10 cellular contexts compared by ENCODE assay signal in the genomic region with DNA sequence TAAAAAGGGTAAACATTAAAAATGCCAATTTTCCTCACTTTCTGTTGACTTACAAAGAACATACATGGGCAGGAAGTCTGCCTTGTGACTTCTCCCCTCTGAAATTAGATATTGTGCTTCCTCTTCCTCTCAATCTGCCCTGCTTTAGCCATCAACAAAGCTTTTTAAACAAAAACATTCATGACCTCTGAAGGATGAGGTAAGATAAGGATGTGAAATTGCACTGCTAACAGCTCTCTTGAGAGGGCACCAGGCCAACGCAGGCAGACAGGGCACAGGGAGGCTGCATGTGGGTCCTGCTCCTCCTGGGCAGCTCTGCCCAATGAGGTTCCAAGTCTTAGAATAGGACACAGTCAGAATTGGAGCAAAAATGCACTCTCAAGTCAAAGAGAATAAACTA.
DNase-seq lines count a peak whose midpoint lies in the region; ATAC-seq, FAIRE-seq and TF ChIP-seq lines count a peak whose summit lies in the region.
"Had no signal": no experiment of that assay in that cellular context is flagged by ENCODE, and none has a peak within 500 bp of the region (broad histone marks: within the 10 kb centered on the region; RNA-seq: fewer than 3 reads in every experiment).

No MANE protein-coding gene starts in this region.

- peak; percentile 47 for TF ChIP-seq CTCF in OCI-LY7 (conservative IDR thresholded peaks at IDR 0.05; ENCODE audit: low read length)
- TF ChIP-seq CTCF in glutamatergic neuron (IDR thresholded peaks at IDR 0.05; ENCODE audit: partially characterized antibody, unreplicated experiment) = no peak
- TF ChIP-seq CTCF in D721Med (IDR thresholded peaks at IDR 0.05; ENCODE audit: insufficient read depth, missing control alignments) = no peak

- H3K79me2 ChIP-seq in OCI-LY7 (ENCODE audit: insufficient read depth, low read depth, low read length) = no peaks in the 10 kb centered on the region

- H3K9me2 ChIP-seq in OCI-LY7 (ENCODE audit: insufficient read depth, low read length) = no peaks in the 10 kb centered on the region

- H4K20me1 ChIP-seq in OCI-LY7 (ENCODE audit: insufficient read depth, low read length) = no peaks in the 10 kb centered on the region

- no peaks in the 10 kb centered on the region for H3K9me3 ChIP-seq in OCI-LY7 (ENCODE audit: low read length)

- peaks cover 22% of the 10 kb centered on the region for H3K4me1 ChIP-seq in OCI-LY7 (ENCODE audit: insufficient read depth, low read length, poor library complexity, severe bottlenecking)

- H3K4me1 Mint-ChIP-seq in dendritic cell treated with granulocyte-macrophage colony-stimulating factor and Interleukin-4, amounts not matched to agents 40 ng/mL and 50 ng/mL, for 4 days (ENCODE audit: low read depth) = peaks cover 12% of the 10 kb centered on the region
- peaks cover 0 to 2% of the 10 kb centered on the region in 2 donors for H3K4me1 Mint-ChIP-seq in natural killer cell treated with Interleukin-12 subunit alpha and Interleukin-12 subunit beta and Interleukin-15 and Interleukin-18, amount 100 ng/mL, for 72 hours (ENCODE audit: low read depth in 2 of 2)
- no peaks in the 10 kb centered on the region for H3K4me1 Mint-ChIP-seq in glutamatergic neuron (ENCODE audit: low read depth, unreplicated experiment)
- H3K4me1 Mint-ChIP-seq: nephron had no signal

- H2AFZ ChIP-seq in OCI-LY7 (ENCODE audit: low read length) = peak overlapping the region; percentile 9; the same call in 1 of the 2 replicates

- peak overlapping the region; percentile 59 for H3K4me2 ChIP-seq in OCI-LY7 (ENCODE audit: low read length)

- FAIRE-seq in D721Med (lab: Jason Lieb, UNC) = no peak
- FAIRE-seq: TTC549 had no signal

- no peak overlapping the region for H3K4me3 Mint-ChIP-seq in dendritic cell treated with granulocyte-macrophage colony-stimulating factor and Interleukin-4, amounts not matched to agents 40 ng/mL and 50 ng/mL, for 4 days
- no peak overlapping the region for H3K4me3 Mint-ChIP-seq in natural killer cell treated with Interleukin-12 subunit alpha and Interleukin-12 subunit beta and Interleukin-15 and Interleukin-18, amount 100 ng/mL, for 72 hours
- no peak overlapping the region for H3K4me3 Mint-ChIP-seq in glutamatergic neuron (ENCODE audit: unreplicated experiment)
- H3K4me3 Mint-ChIP-seq: nephron had no signal

- peak overlapping the region; percentile 85 for H3K27ac ChIP-seq in OCI-LY7 (ENCODE audit: low read depth, low read length, poor library complexity, severe bottlenecking)

- intact Hi-C loops in Right ventricle myocardium superior (cut with DNase I) (no loop called here), cardiac septum (cut with DNase I) (no loop called here), OCI-LY7 (cut with micrococcal nuclease; ENCODE audit: unreplicated experiment) (loop anchor here (1.0 to 5.0 kb wide), 3 partner anchors 62 to 133 kb away; partner anchors contain the start of genes DEGS1 and FBXO28)
- intact Hi-C loops in dendritic cell treated with granulocyte-macrophage colony-stimulating factor and Interleukin-4, amounts not matched to agents 40 ng/mL and 50 ng/mL, for 4 days (cut with micrococcal nuclease) = loop anchor here (5.0 kb wide), 1 partner anchor 73 kb away; no protein-coding TSS in a partner anchor

- H3K36me3 Mint-ChIP-seq in dendritic cell treated with granulocyte-macrophage colony-stimulating factor and Interleukin-4, amounts not matched to agents 40 ng/mL and 50 ng/mL, for 4 days (ENCODE audit: low read depth) = peaks cover 33% of the 10 kb centered on the region
- H3K36me3 Mint-ChIP-seq in natural killer cell treated with Interleukin-12 subunit alpha and Interleukin-12 subunit beta and Interleukin-15 and Interleukin-18, amount 100 ng/mL, for 72 hours = peaks cover 9% of the 10 kb centered on the region
- no peaks in the 10 kb centered on the region for H3K36me3 Mint-ChIP-seq in glutamatergic neuron (ENCODE audit: unreplicated experiment)

- peak overlapping the region; percentile 1 for H3K4me3 ChIP-seq in OCI-LY7 (ENCODE audit: low read depth, low read length, poor library complexity, severe bottlenecking)

- H3K27ac Mint-ChIP-seq in dendritic cell treated with granulocyte-macrophage colony-stimulating factor and Interleukin-4, amounts not matched to agents 40 ng/mL and 50 ng/mL, for 4 days = peak overlapping the region; percentile 80
- H3K27ac Mint-ChIP-seq in natural killer cell treated with Interleukin-12 subunit alpha and Interleukin-12 subunit beta and Interleukin-15 and Interleukin-18, amount 100 ng/mL, for 72 hours = peak overlapping the region; percentile 57 to 79
- no peak overlapping the region for H3K27ac Mint-ChIP-seq in glutamatergic neuron (ENCODE audit: unreplicated experiment)

- BruUV-seq in OCI-LY7 (replicated peaks; lab: Mats Ljungman, UMichigan) = no TSS peak

- H3K36me3 ChIP-seq in OCI-LY7 (ENCODE audit: insufficient read depth, low read length) = peaks cover 70% of the 10 kb centered on the region

- DNase-seq in Right ventricle myocardium superior (peak; percentile 74), cardiac septum (ENCODE audit: low spot score) (no peak), OCI-LY7 (ENCODE audit: low spot score) (peak; percentile 88), glutamatergic neuron (no peak), D721Med (ENCODE audit: insufficient read length, low spot score) (no peak)
- no peak for DNase-seq in natural killer cell treated with Interleukin-12 subunit alpha and Interleukin-12 subunit beta and Interleukin-15 and Interleukin-18, amount 100 ng/mL, for 72 hours (ENCODE audit: low spot score)

- H3K9me3 Mint-ChIP-seq in dendritic cell treated with granulocyte-macrophage colony-stimulating factor and Interleukin-4, amounts not matched to agents 40 ng/mL and 50 ng/mL, for 4 days = no peaks in the 10 kb centered on the region
- H3K9me3 Mint-ChIP-seq in natural killer cell treated with Interleukin-12 subunit alpha and Interleukin-12 subunit beta and Interleukin-15 and Interleukin-18, amount 100 ng/mL, for 72 hours = no peaks in the 10 kb centered on the region
- no peaks in the 10 kb centered on the region for H3K9me3 Mint-ChIP-seq in glutamatergic neuron (ENCODE audit: unreplicated experiment)
- H3K9me3 Mint-ChIP-seq: nephron had no signal

- CTCF ChIA-PET in OCI-LY7 (lab: Charles Lee; ENCODE audit: unreplicated experiment) = no interaction called here

- POLR2A ChIA-PET in OCI-LY7 (lab: Charles Lee) = interaction anchor here (0.6 to 1.8 kb wide), 9 partner anchors 9 to 1186 kb away, joined by 3 to 8 read pairs (median 4); partner anchors contain the start of gene NVL

- no peaks in the 10 kb centered on the region for H3K27me3 Mint-ChIP-seq in dendritic cell treated with granulocyte-macrophage colony-stimulating factor and Interleukin-4, amounts not matched to agents 40 ng/mL and 50 ng/mL, for 4 days
- no peaks in the 10 kb centered on the region for H3K27me3 Mint-ChIP-seq in natural killer cell treated with Interleukin-12 subunit alpha and Interleukin-12 subunit beta and Interleukin-15 and Interleukin-18, amount 100 ng/mL, for 72 hours
- H3K27me3 Mint-ChIP-seq in glutamatergic neuron (ENCODE audit: unreplicated experiment) = no peaks in the 10 kb centered on the region

- ATAC-seq in Right ventricle myocardium superior (ENCODE audit: poor library complexity) = peak; percentile 90
- peak in 1 of 2 donors; percentile 31 for ATAC-seq in natural killer cell treated with Interleukin-12 subunit alpha and Interleukin-12 subunit beta and Interleukin-15 and Interleukin-18, amount 100 ng/mL, for 72 hours
- ATAC-seq in GM18870 (IDR thresholded peaks at IDR 0.05; ENCODE audit: unreplicated experiment) = no peak

Comparison
In these comparisons a context has a peak if more than half of its experiments do, and no peak if none do; other contexts are left out.
1. DNase-seq: peak in Right ventricle myocardium superior (single experiment) and OCI-LY7 (single experiment); none in cardiac septum (single experiment), natural killer cell treated with Interleukin-12 subunit alpha and Interleukin-12 subunit beta and Interleukin-15 and Interleukin-18, amount 100 ng/mL, for 72 hours (single experiment), glutamatergic neuron (single experiment) and D721Med (single experiment).
2. intact Hi-C loops: an anchor here in OCI-LY7 (1.0 to 5.0 kb wide) and dendritic cell treated with granulocyte-macrophage colony-stimulating factor and Interleukin-4, amounts not matched to agents 40 ng/mL and 50 ng/mL, for 4 days (5.0 kb wide); none called in Right ventricle myocardium superior and cardiac septum.